8 cellular contexts compared by ENCODE assay signal in the genomic region with DNA sequence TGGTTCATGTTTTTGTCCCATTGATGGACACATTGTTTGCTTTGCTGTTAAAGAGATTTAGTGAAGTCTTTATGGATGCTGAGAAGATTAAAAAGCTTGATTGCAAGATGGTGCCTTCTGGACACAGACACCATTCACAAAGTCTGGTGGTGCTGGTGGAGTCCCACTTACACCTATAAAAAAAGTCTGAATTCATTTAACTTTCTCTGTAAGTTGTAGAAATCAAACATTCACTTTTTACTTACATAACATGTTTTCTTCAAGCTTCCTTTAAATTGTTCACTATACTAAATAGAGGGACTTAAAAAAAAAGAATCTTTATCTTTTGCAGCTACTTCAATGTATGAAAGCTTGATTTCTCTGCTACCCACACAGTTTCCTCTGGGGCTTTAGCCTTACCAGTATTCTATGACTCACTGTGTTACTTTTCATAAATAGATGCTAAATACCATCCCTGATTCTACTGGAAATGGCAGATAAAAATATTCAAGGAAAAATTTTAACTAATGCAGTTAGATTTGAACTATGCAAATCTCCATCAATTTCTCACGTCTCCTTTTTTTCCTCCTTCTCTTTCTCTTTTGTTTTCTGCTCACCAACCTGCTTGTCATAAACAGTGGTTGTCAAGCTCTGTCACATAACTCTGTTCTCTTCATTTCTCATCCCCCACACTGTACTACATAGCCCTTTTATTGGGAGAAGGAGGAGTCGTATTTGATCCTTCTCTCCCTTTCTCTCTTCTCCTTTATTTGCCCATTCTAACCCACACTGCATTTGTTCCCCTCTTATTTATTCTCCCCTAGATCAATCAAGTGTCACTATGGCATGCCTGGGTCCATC.
DNase-seq lines count a peak whose midpoint lies in the region; ATAC-seq and TF ChIP-seq lines count a peak whose summit lies in the region.

No MANE protein-coding gene starts in this region.

- H3K4me1 ChIP-seq in osteoblast (ENCODE audit: insufficient read depth, low read length) (peaks cover 30% of the 10 kb centered on the region), esophagus muscularis mucosa (peaks cover 14 to 68% (median 60%) of the 10 kb centered on the region in 4 donors)

- no peaks in the 10 kb centered on the region for H4K20me1 ChIP-seq in osteoblast (ENCODE audit: insufficient read depth, low read length)

- peaks cover 32% of the 10 kb centered on the region for H3K36me3 Mint-ChIP-seq in activated naive CD8-positive, alpha-beta T cell treated with anti-CD3 and anti-CD28 coated beads, Interleukin-2, amount 10 ng/mL, durations not matched to agents 7 days and 5 days

- peak overlapping the region; percentile 11 for H2AFZ ChIP-seq in osteoblast (ENCODE audit: low read length)

- POLR2A ChIA-PET in activated naive CD8-positive, alpha-beta T cell treated with anti-CD3 and anti-CD28 coated beads, Interleukin-2, amount 10 ng/mL, durations not matched to agents 7 days and 5 days (lab: Charles Lee): interaction anchor here (0.7 to 3.1 kb wide), 8 partner anchors 12 to 632 kb away, joined by 3 to 27 read pairs (median 7); a partner anchor contains a TSS

- peaks cover 48% of the 10 kb centered on the region for H3K4me1 Mint-ChIP-seq in activated naive CD8-positive, alpha-beta T cell treated with anti-CD3 and anti-CD28 coated beads, Interleukin-2, amount 10 ng/mL, durations not matched to agents 7 days and 5 days

- H3K9me3 ChIP-seq in osteoblast (ENCODE audit: low read depth, low read length) (no peaks in the 10 kb centered on the region), esophagus muscularis mucosa (no peaks in the 10 kb centered on the region)

- H3K4me3 ChIP-seq in osteoblast (ENCODE audit: insufficient read depth, low read length): no peak overlapping the region
- H3K4me3 ChIP-seq in esophagus muscularis mucosa: no peak overlapping the region

- H3K36me3 ChIP-seq in osteoblast (ENCODE audit: insufficient read depth, low read length): no peaks in the 10 kb centered on the region
- no peaks in the 10 kb centered on the region for H3K36me3 ChIP-seq in esophagus muscularis mucosa

- no peaks in the 10 kb centered on the region for H3K27me3 Mint-ChIP-seq in activated naive CD8-positive, alpha-beta T cell treated with anti-CD3 and anti-CD28 coated beads, Interleukin-2, amount 10 ng/mL, durations not matched to agents 7 days and 5 days

- H3K27me3 ChIP-seq in osteoblast (ENCODE audit: insufficient read depth, low read length): no peaks in the 10 kb centered on the region
- no peaks in the 10 kb centered on the region for H3K27me3 ChIP-seq in esophagus muscularis mucosa

- no peak for TF ChIP-seq CTCF in osteoblast (IDR thresholded peaks at IDR 0.05; ENCODE audit: extremely low read depth, low read depth, low read length)
- no peak for TF ChIP-seq CTCF in esophagus muscularis mucosa (IDR thresholded peaks at IDR 0.05)

- no peak for DNase-seq in activated naive CD8-positive, alpha-beta T cell treated with anti-CD3 and anti-CD28 coated beads, Interleukin-2, amount 10 ng/mL, durations not matched to agents 7 days and 5 days
- DNase-seq in osteoblast (ENCODE audit: insufficient read length, low spot score, missing footprints) (peak; percentile 67), globus pallidus (ENCODE audit: low spot score) (no peak), esophagus muscularis mucosa (ENCODE audit: extremely low spot score) (no peak), D341Med (ENCODE audit: low spot score) (no peak)
- DNase-seq in stimulated activated CD4-positive, alpha-beta T cell treated with anti-CD3 and anti-CD28 coated beads, Interleukin-1b, Interleukin-23, amount 100 ng/mL, for 48 hours: no peak

- ATAC-seq in GM18873 (IDR thresholded peaks at IDR 0.05; ENCODE audit: low FRiP score, unreplicated experiment): peak; percentile 31
- ATAC-seq in HG02981 (IDR thresholded peaks at IDR 0.05; ENCODE audit: unreplicated experiment): peak; percentile 47
- peak; percentile 62 for ATAC-seq in activated naive CD8-positive, alpha-beta T cell treated with anti-CD3 and anti-CD28 coated beads, Interleukin-2, amount 10 ng/mL, durations not matched to agents 7 days and 5 days (ENCODE audit: low read depth)

- peak overlapping the region; percentile 1 for H3K4me2 ChIP-seq in osteoblast (ENCODE audit: insufficient read depth, low read length)

- H3K4me3 Mint-ChIP-seq in activated naive CD8-positive, alpha-beta T cell treated with anti-CD3 and anti-CD28 coated beads, Interleukin-2, amount 10 ng/mL, durations not matched to agents 7 days and 5 days: peak overlapping the region; percentile 81

- no peak for TF ChIP-seq POLR2A in esophagus muscularis mucosa (IDR thresholded peaks at IDR 0.05; ENCODE audit: low read depth)

- H3K27ac Mint-ChIP-seq in activated naive CD8-positive, alpha-beta T cell treated with anti-CD3 and anti-CD28 coated beads, Interleukin-2, amount 10 ng/mL, durations not matched to agents 7 days and 5 days: peak overlapping the region; percentile 91

- H3K27ac ChIP-seq in osteoblast (ENCODE audit: low read depth, low read length) (peak overlapping the region; percentile 8), esophagus muscularis mucosa (replicated peaks in 1 of 4) (peak overlapping the region in 1 of 4 donors; percentile 43)

- intact Hi-C loops in esophagus muscularis mucosa (cut with DNase I): loop anchor here (5.0 to 10.0 kb wide), 5 partner anchors 53 to 633 kb away; a partner anchor contains a TSS

- H3K9me3 Mint-ChIP-seq in activated naive CD8-positive, alpha-beta T cell treated with anti-CD3 and anti-CD28 coated beads, Interleukin-2, amount 10 ng/mL, durations not matched to agents 7 days and 5 days: peaks cover 6% of the 10 kb centered on the region

- no peak for TF ChIP-seq EP300 in esophagus muscularis mucosa (IDR thresholded peaks at IDR 0.05)

- H3K79me2 ChIP-seq in osteoblast (ENCODE audit: insufficient read depth, low read length): no peaks in the 10 kb centered on the region

- WGBS in esophagus muscularis mucosa: 66% methylated on average over 2 of the region's 2 CpGs
